Comparison of ENCODE assay signal across 8 cellular contexts in genomic region chr1:28517649-28517999, GRCh38. TPM values are rescaled to one million over a fixed set of nuclear protein-coding genes. Genes with fewer than 3 reads are reported as not detected.
DNase-seq lines count a peak whose midpoint lies in the region; ATAC-seq and TF ChIP-seq lines count a peak whose summit lies in the region.

No MANE protein-coding gene starts in this region.

- TF ChIP-seq CTCF in CD14-positive monocyte (IDR thresholded peaks at IDR 0.05): no peak
- peak; percentile 55; the same call in 1 of the 2 replicates for TF ChIP-seq CTCF in Panc1 (IDR thresholded peaks at IDR 0.05)
- no peak for TF ChIP-seq CTCF in endothelial cell (IDR thresholded peaks at IDR 0.05; ENCODE audit: unreplicated experiment)
- TF ChIP-seq CTCF in ovary (IDR thresholded peaks at IDR 0.05): no peak

- H3K4me1 Mint-ChIP-seq in CD14-positive monocyte (peaks cover 26% of the 10 kb centered on the region), endothelial cell (ENCODE audit: unreplicated experiment) (peaks cover 10% of the 10 kb centered on the region)

- H3K27ac ChIP-seq in Panc1 (ENCODE audit: low read length) (peak overlapping the region; percentile 76), ovary (peak overlapping the region; percentile 54 to 83)

- in situ Hi-C loops in Panc1 (cut with HindIII; ENCODE audit: low pct_unique_long_range_greater_than_20kb, low sequenced_read_pairs): no loop called here

- TF ChIP-seq EP300 in ovary (IDR thresholded peaks at IDR 0.05): no peak

- DNase-seq in CD14-positive monocyte (ENCODE audit: low spot score): no peak
- peak; percentile 73 for DNase-seq in Panc1 (ENCODE audit: low read depth, low spot score)
- no peak for DNase-seq in endothelial cell (ENCODE audit: low spot score)
- DNase-seq in ovary: no peak
- no peak for DNase-seq in NCI-H128 (lab: John Stamatoyannopoulos, UW; ENCODE audit: unreplicated experiment)
- DNase-seq in NCI-H1694 treated with DMSO at 0.1 percent for 48 hours (lab: John Stamatoyannopoulos, UW): no peak
- DNase-seq in HPDE6-E6E7 (ENCODE audit: extremely low spot score): no peak

- H3K4me1 ChIP-seq in Panc1 (ENCODE audit: control insufficient read depth, insufficient read depth, low read length) (peaks cover 12% of the 10 kb centered on the region), ovary (ENCODE audit: insufficient read depth) (peaks cover 5% of the 10 kb centered on the region)

- CTCF ChIA-PET in Panc1 (lab: Charles Lee): interaction anchor here (0.9 kb wide), 1 partner anchor 85 kb away, joined by 3 read pairs; no protein-coding TSS in a partner anchor

- H3K27me3 Mint-ChIP-seq in CD14-positive monocyte (ENCODE audit: low read depth in 3 of 3): peaks cover 0 to 2% (median 2%) of the 10 kb centered on the region in 3 donors
- H3K27me3 Mint-ChIP-seq in endothelial cell (ENCODE audit: unreplicated experiment): peaks cover 10% of the 10 kb centered on the region

- H3K36me3 ChIP-seq in Panc1 (ENCODE audit: control insufficient read depth, insufficient read depth, low read length) (peaks cover 4% of the 10 kb centered on the region; the same call in 1 of the 2 replicates), ovary (no peaks in the 10 kb centered on the region)

- H3K9me3 Mint-ChIP-seq in CD14-positive monocyte (no peaks in the 10 kb centered on the region), endothelial cell (ENCODE audit: unreplicated experiment) (no peaks in the 10 kb centered on the region)

- H3K4me3 ChIP-seq in Panc1 (ENCODE audit: low read depth in 2 of 2, low read length in 2 of 2): peak overlapping the region; percentile 60 to 69
- peak overlapping the region; percentile 58 for H3K4me3 ChIP-seq in ovary

- 5 to 7% (median 6%) methylated on average over 7 of the region's 7 CpGs for WGBS in ovary, 3 donors

- POLR2A ChIA-PET in Panc1 (lab: Charles Lee): no interaction called here

- H3K9me3 ChIP-seq in Panc1 (ENCODE audit: control insufficient read depth, insufficient read depth, low read depth, low read length) (no peaks in the 10 kb centered on the region), ovary (no peaks in the 10 kb centered on the region)

- H3K36me3 Mint-ChIP-seq in CD14-positive monocyte (peaks cover 15 to 30% of the 10 kb centered on the region in 2 donors), endothelial cell (ENCODE audit: low read depth, unreplicated experiment) (peaks cover 8% of the 10 kb centered on the region)

- no TSS peak for BruUV-seq in Panc1 (replicated peaks; lab: Mats Ljungman, UMichigan)

- no peak for TF ChIP-seq POLR2A in ovary (IDR thresholded peaks at IDR 0.05)

- intact Hi-C loops in CD14-positive monocyte (cut with micrococcal nuclease) (loop anchor here (5.0 to 10.0 kb wide), 5 partner anchors 35 to 360 kb away; partner anchors contain the start of genes TRNAU1AP (in 2 of the 2) and YTHDF2 (in 1 of the 2)), Panc1 (cut with micrococcal nuclease; ENCODE audit: unreplicated experiment) (loop anchor here (5.0 kb wide), 1 partner anchor 85 kb away; no protein-coding TSS in a partner anchor), ovary (cut with DNase I) (loop anchor here in 2 of 4 donors (5.0 to 10.0 kb wide), 3 partner anchors 80 to 365 kb away; no protein-coding TSS in a partner anchor)

- H3K27ac Mint-ChIP-seq in CD14-positive monocyte: peak overlapping the region in 6 of 7 donors; percentile 26 to 89 (median 71)
- peak overlapping the region; percentile 74 for H3K27ac Mint-ChIP-seq in endothelial cell (ENCODE audit: unreplicated experiment)

- H3K27me3 ChIP-seq in Panc1 (ENCODE audit: control insufficient read depth, insufficient read depth, low read length) (no peaks in the 10 kb centered on the region), ovary (no peaks in the 10 kb centered on the region)

- ATAC-seq in GM21381 (IDR thresholded peaks at IDR 0.05; ENCODE audit: unreplicated experiment) (peak; percentile 8), Panc1 (peak; percentile 12)

- H3K4me3 Mint-ChIP-seq in CD14-positive monocyte (peak overlapping the region; percentile 86 to 89), endothelial cell (ENCODE audit: unreplicated experiment) (peak overlapping the region; percentile 66)

RNA-seq across cellular contexts. Expression of gene RCC1, which starts 11.8 kb away (rescaled TPM):
- polyA plus RNA-seq in CD14-positive monocyte (10 to 100 TPM in 1 of 2 donors, 1 to 10 TPM in 1; 8.7 to 10.6 TPM), ovary (10 to 100 TPM; 16.7 to 34.3 TPM)
- total RNA-seq in Panc1 (2021; ENCODE audit: unreplicated experiment) (61.2 TPM), endothelial cell (ENCODE audit: unreplicated experiment) (21.9 TPM), ovary (10 to 100 TPM; 13.2 to 25.6 (median 17.4) TPM)
- 57.8 TPM for polyA plus RNA-seq in Panc1 (2012; ENCODE audit: insufficient read length)

RNA-seq across cellular contexts. Expression of gene TRNAU1AP, which starts 35.3 kb away (rescaled TPM):
- polyA plus RNA-seq in CD14-positive monocyte (10 to 100 TPM; 26.7 to 28.4 TPM), ovary (10 to 100 TPM; 20.7 to 37.6 TPM)
- total RNA-seq in Panc1 (2021; ENCODE audit: unreplicated experiment) (39.1 TPM), endothelial cell (ENCODE audit: unreplicated experiment) (39.6 TPM), ovary (10 to 100 TPM; 18.8 to 27.7 (median 20.6) TPM)
- 21.7 TPM for polyA plus RNA-seq in Panc1 (2012; ENCODE audit: insufficient read length)
